26 cellular contexts compared by ENCODE assay signal in genomic region chr4:70449220-70449619, GRCh38. TPM values are rescaled to one million over a fixed set of nuclear protein-coding genes. Genes with fewer than 3 reads are reported as not detected.
DNase-seq lines count a peak whose midpoint lies in the region; ATAC-seq lines count a peak whose summit lies in the region.
"Had no signal": no experiment of that assay in that cellular context is flagged by ENCODE, and none has a peak within 500 bp of the region (broad histone marks: within the 10 kb centered on the region; RNA-seq: fewer than 3 reads in every experiment).

No MANE protein-coding gene starts in this region.

- DNase-seq in ACHN = no peak
- no peak for DNase-seq in G401 (ENCODE audit: low spot score)
- DNase-seq in LoVo (ENCODE audit: low spot score) = no peak
- DNase-seq: activated CD4-positive, alpha-beta T cell treated with anti-CD3 and anti-CD28 coated beads, Interleukin-2, amount 10 ng/mL, durations not matched to agents 24 days and 14 days; activated CD8-positive, alpha-beta memory T cell treated with anti-CD3 and anti-CD28 coated beads, Interleukin-2, amount 50 U/mL, for 48 hours; amniotic stem cell; CD4-positive, alpha-beta T cell; DMS53; dorsolateral prefrontal cortex; erythroblast; left cardiac atrium; NCI-H2029; posterior cingulate gyrus; stimulated activated naive CD8-positive, alpha-beta T cell treated with anti-CD3 and anti-CD28 coated beads, Interleukin-15, amount 100 ng/mL, for 72 hours; upper lobe of right lung had no signal

- ATAC-seq in GM18502 (IDR thresholded peaks at IDR 0.05; ENCODE audit: poor library complexity, unreplicated experiment) (peak; percentile 67), GM19351 (IDR thresholded peaks at IDR 0.05; ENCODE audit: unreplicated experiment) (peak; percentile 62), HG02610 (IDR thresholded peaks at IDR 0.05; ENCODE audit: unreplicated experiment) (peak; percentile 68), HG03354 (IDR thresholded peaks at IDR 0.05; ENCODE audit: poor library complexity, severe bottlenecking, unreplicated experiment) (peak; percentile 56), GM19324 (IDR thresholded peaks at IDR 0.05; ENCODE audit: low FRiP score, unreplicated experiment) (no peak)
- ATAC-seq: GM23338, K562, left cardiac atrium, Right ventricle myocardium inferior, upper lobe of right lung had no signal

- in situ Hi-C loops in ACHN (cut with HindIII; ENCODE audit: low pct_ligation_motif_present, low pct_unique_long_range_greater_than_20kb, low sequenced_read_pairs) = no loop called here
- in situ Hi-C loops in G401 (cut with HindIII; ENCODE audit: low sequenced_read_pairs) = no loop called here

RNA-seq across cellular contexts. Expression of gene MUC7, which starts 22.8 kb away (rescaled TPM):
- not detected in 2 replicates for total RNA-seq in G401 (2014; rRNA removed; shearing (Covaris generic))
- total RNA-seq: activated CD4-positive, alpha-beta T cell treated with anti-CD3 and anti-CD28 coated beads, Interleukin-2, amount 10 ng/mL, durations not matched to agents 24 days and 14 days; cardiac septum; CD4-positive, alpha-beta T cell; frontal cortex; GM23338; K562; left cardiac atrium; NCI-H460; Right ventricle myocardium inferior; upper lobe of right lung had no signal

RNA-seq across cellular contexts. Expression of gene OPRPN, which starts 51.5 kb away (rescaled TPM):
- not detected in 2 replicates for total RNA-seq in G401 (2014; rRNA removed; shearing (Covaris generic))
- total RNA-seq: activated CD4-positive, alpha-beta T cell treated with anti-CD3 and anti-CD28 coated beads, Interleukin-2, amount 10 ng/mL, durations not matched to agents 24 days and 14 days; cardiac septum; CD4-positive, alpha-beta T cell; dorsolateral prefrontal cortex; frontal cortex; GM23338; K562; left cardiac atrium; NCI-H460; Right ventricle myocardium inferior; upper lobe of right lung had no signal
